ENCODE assay signal across 9 cellular contexts in genomic region chr16:739560-740458, GRCh38. TPM values are rescaled to one million over a fixed set of nuclear protein-coding genes. Genes with fewer than 3 reads are reported as not detected.
DNase-seq lines count a peak whose midpoint lies in the region; ATAC-seq and TF ChIP-seq lines count a peak whose summit lies in the region.
"Had no signal": no experiment of that assay in that cellular context is flagged by ENCODE, and none has a peak within 500 bp of the region (broad histone marks: within the 10 kb centered on the region; RNA-seq: fewer than 3 reads in every experiment).

No MANE protein-coding gene starts in this region.

- H3K9me3 Mint-ChIP-seq in GM23338 (no peaks in the 10 kb centered on the region), glutamatergic neuron (ENCODE audit: unreplicated experiment) (peaks cover 6% of the 10 kb centered on the region)

- H3K9me3 ChIP-seq in T-helper 17 cell (ENCODE audit: control insufficient read depth, low read length, poor library complexity, severe bottlenecking) = no peaks in the 10 kb centered on the region
- no peaks in the 10 kb centered on the region for H3K9me3 ChIP-seq in gastrocnemius medialis

- peak overlapping the region; percentile 95 for H3K4me2 ChIP-seq in GM23338

- peak overlapping the region; percentile 96 for H3K4me3 ChIP-seq in GM23338
- H3K4me3 ChIP-seq in gastrocnemius medialis = peak overlapping the region; percentile 64 to 99 (median 94)

- H3K27me3 ChIP-seq in GM23338 (ENCODE audit: insufficient read depth) (no peaks in the 10 kb centered on the region), gastrocnemius medialis (peaks cover 3 to 6% (median 5%) of the 10 kb centered on the region in 3 donors)

- H3K27ac ChIP-seq in GM23338 (ENCODE audit: low read depth) (no peak overlapping the region), gastrocnemius medialis (peak overlapping the region in 1 of 4 donors; percentile 80)

- in situ Hi-C loops in gastrocnemius medialis (cut with MboI; ENCODE audit: low sequenced_read_pairs in 4 of 4) = no loop called here

- DNase-seq in GM23338 (ENCODE audit: low spot score) = no peak
- DNase-seq in T-helper 17 cell = peak in 1 of 3 donors; percentile 11
- DNase-seq in glutamatergic neuron = no peak
- no peak for DNase-seq in gastrocnemius medialis
- no peak for DNase-seq in HuH-7.5 (ENCODE audit: low spot score)
- DNase-seq in NCI-H82 treated with DMSO at 0.1 percent for 48 hours (lab: John Stamatoyannopoulos, UW; ENCODE audit: unreplicated experiment) = no peak

- H3K27ac Mint-ChIP-seq in GM23338 (no peak overlapping the region), T-helper 17 cell (no peak overlapping the region), glutamatergic neuron (ENCODE audit: unreplicated experiment) (no peak overlapping the region)

- H3K4me1 ChIP-seq in GM23338 (ENCODE audit: insufficient read depth) (no peaks in the 10 kb centered on the region; the same call in 1 of the 2 replicates), gastrocnemius medialis (peaks cover 11% of the 10 kb centered on the region in 2 donors)

- H3K27me3 Mint-ChIP-seq in GM23338 (ENCODE audit: insufficient read depth, low read depth, poor library complexity) = peaks cover 17% of the 10 kb centered on the region
- no peaks in the 10 kb centered on the region for H3K27me3 Mint-ChIP-seq in T-helper 17 cell
- H3K27me3 Mint-ChIP-seq in glutamatergic neuron (ENCODE audit: unreplicated experiment) = peaks cover 11% of the 10 kb centered on the region

- H3K36me3 Mint-ChIP-seq in GM23338 (ENCODE audit: low read depth) = peaks cover 22% of the 10 kb centered on the region
- peaks cover 4% of the 10 kb centered on the region for H3K36me3 Mint-ChIP-seq in T-helper 17 cell (ENCODE audit: low read depth)
- no peaks in the 10 kb centered on the region for H3K36me3 Mint-ChIP-seq in glutamatergic neuron (ENCODE audit: unreplicated experiment)

- intact Hi-C loops in gastrocnemius medialis (cut with DNase I; ENCODE audit: low total_unique reads) = no loop called here

- peak overlapping the region; percentile 76 for H3K4me3 Mint-ChIP-seq in GM23338
- peak overlapping the region; percentile 83 for H3K4me3 Mint-ChIP-seq in T-helper 17 cell
- H3K4me3 Mint-ChIP-seq in glutamatergic neuron (ENCODE audit: unreplicated experiment) = peak overlapping the region; percentile 78

- no peak for TF ChIP-seq POLR2A in gastrocnemius medialis (IDR thresholded peaks at IDR 0.05)

- H3K79me2 ChIP-seq in GM23338 (replicated peaks; ENCODE audit: insufficient read depth) = no peaks in the 10 kb centered on the region

- H3F3A ChIP-seq in GM23338 (replicated peaks; ENCODE audit: low read depth) = 0 out of 2 replicates have a peak, but pooled peaks cover 6% of the 10 kb centered on the region

- peaks cover 13% of the 10 kb centered on the region for H3K4me1 Mint-ChIP-seq in GM23338
- peaks cover 6% of the 10 kb centered on the region for H3K4me1 Mint-ChIP-seq in T-helper 17 cell
- H3K4me1 Mint-ChIP-seq in glutamatergic neuron (ENCODE audit: low read depth, unreplicated experiment) = no peaks in the 10 kb centered on the region

- no peaks in the 10 kb centered on the region for H4K20me1 ChIP-seq in GM23338 (replicated peaks; ENCODE audit: insufficient read depth)

- H3K9me2 ChIP-seq in GM23338 (ENCODE audit: insufficient read depth) = no peaks in the 10 kb centered on the region

- H3K36me3 ChIP-seq in GM23338 (ENCODE audit: insufficient read depth) (no peaks in the 10 kb centered on the region; the same call in 1 of the 2 replicates), gastrocnemius medialis (peaks cover 0 to 32% of the 10 kb centered on the region in 2 donors)

- TF ChIP-seq CTCF in GM23338 (conservative IDR thresholded peaks at IDR 0.05; ENCODE audit: low read depth in 2 of 2) = no peak
- no peak for TF ChIP-seq CTCF in glutamatergic neuron (IDR thresholded peaks at IDR 0.05; ENCODE audit: partially characterized antibody, unreplicated experiment)
- no peak for TF ChIP-seq CTCF in gastrocnemius medialis (IDR thresholded peaks at IDR 0.05 in 4 of 5, conservative IDR thresholded peaks at IDR 0.05 in 1 of 5)

- ATAC-seq in GM23338 (peak; percentile 2), T-helper 17 cell (no peak), gastrocnemius medialis (no peak), GM18520 (IDR thresholded peaks at IDR 0.05; ENCODE audit: unreplicated experiment) (no peak), HG02798 (IDR thresholded peaks at IDR 0.05; ENCODE audit: poor library complexity, unreplicated experiment) (no peak)

- H2AFZ ChIP-seq in GM23338 = no peak overlapping the region; the same call in 1 of the 2 replicates

RNA-seq across cellular contexts. Expression of gene CIAO3, which starts 1.0 kb away (rescaled TPM):
- total RNA-seq in GM23338 (2014; rRNA removed; shearing (Covaris generic)) = 19.2 and 42.3 TPM in 2 replicates
- polyA plus RNA-seq in GM23338 (2016; fragmentation: Nextera tagmentation; extraction: Ambion mirVana) = 13.0 and 15.4 TPM in 2 replicates
- total RNA-seq in T-helper 17 cell (10 to 100 TPM; 33.7 to 33.8 TPM), glutamatergic neuron (ENCODE audit: unreplicated experiment) (49.5 TPM), gastrocnemius medialis (10 to 100 TPM; 16.1 to 48.5 (median 21.6) TPM)

RNA-seq across cellular contexts. Expression of gene HAGHL, which starts 12.9 kb away (rescaled TPM):
- total RNA-seq in GM23338 (2014; rRNA removed; shearing (Covaris generic)) = 19.1 and 21.6 TPM in 2 replicates
- 35.3 and 45.2 TPM in 2 replicates for polyA plus RNA-seq in GM23338 (2016; fragmentation: Nextera tagmentation; extraction: Ambion mirVana)
- total RNA-seq in T-helper 17 cell (10 to 100 TPM in 1 of 2 donors, 1 to 10 TPM in 1; 9.8 to 12.5 TPM), glutamatergic neuron (ENCODE audit: unreplicated experiment) (31.7 TPM), gastrocnemius medialis (under 1 TPM in 2 of 4 donors, not detected in 2; 0.27 to 0.42 TPM)

RNA-seq across cellular contexts. Expression of gene CCDC78, which starts 13.6 kb away (rescaled TPM):
- 3.5 and 12.6 TPM in 2 replicates for total RNA-seq in GM23338 (2014; rRNA removed; shearing (Covaris generic))
- 8.7 and 10.5 TPM in 2 replicates for polyA plus RNA-seq in GM23338 (2016; fragmentation: Nextera tagmentation; extraction: Ambion mirVana)
- total RNA-seq in T-helper 17 cell (1 to 10 TPM; 3.4 to 3.7 TPM), glutamatergic neuron (ENCODE audit: unreplicated experiment) (18.9 TPM), gastrocnemius medialis (not detected)

RNA-seq across cellular contexts. Expression of gene ANTKMT, which starts 18.9 kb away (rescaled TPM):
- total RNA-seq in GM23338 (2014; rRNA removed; shearing (Covaris generic)) = 23.8 and 37.1 TPM in 2 replicates
- 37.2 and 59.0 TPM in 2 replicates for polyA plus RNA-seq in GM23338 (2016; fragmentation: Nextera tagmentation; extraction: Ambion mirVana)
- total RNA-seq in T-helper 17 cell (10 to 100 TPM; 10.3 to 11.8 TPM), glutamatergic neuron (ENCODE audit: unreplicated experiment) (61.1 TPM), gastrocnemius medialis (10 to 100 TPM; 20.9 to 84.0 (median 38.7) TPM)

RNA-seq across cellular contexts. Expression of gene MSLN, which starts 20.7 kb away (rescaled TPM):
- total RNA-seq in GM23338 (2014; rRNA removed; shearing (Covaris generic)) = 0.10 TPM in 1 of 2 replicates, not detected in the other
- polyA plus RNA-seq in GM23338 (2016; fragmentation: Nextera tagmentation; extraction: Ambion mirVana) = not detected in 2 replicates
- total RNA-seq in T-helper 17 cell (not detected), glutamatergic neuron (ENCODE audit: unreplicated experiment) (not detected), gastrocnemius medialis (not detected)
- total RNA-seq: HT1080 had no signal

Comparison
In these comparisons a context has a peak if more than half of its experiments do, and no peak if none do; other contexts are left out.
1. RNA of gene HAGHL, which starts 12.9 kb away (total RNA-seq): 31.7 TPM in glutamatergic neuron (single experiment), 19.1 to 21.6 TPM in GM23338 and 9.8 to 12.5 TPM in T-helper 17 cell; 0.27 to 0.42 TPM in gastrocnemius medialis; every median in the first group is over 4 times any median in the second.
2. Peak in every context shown above with its lines, with median percentiles within 50 percentile points of each other: H3K4me3 Mint-ChIP-seq.